ENCODE assay signal across 9 cellular contexts in the genomic region with DNA sequence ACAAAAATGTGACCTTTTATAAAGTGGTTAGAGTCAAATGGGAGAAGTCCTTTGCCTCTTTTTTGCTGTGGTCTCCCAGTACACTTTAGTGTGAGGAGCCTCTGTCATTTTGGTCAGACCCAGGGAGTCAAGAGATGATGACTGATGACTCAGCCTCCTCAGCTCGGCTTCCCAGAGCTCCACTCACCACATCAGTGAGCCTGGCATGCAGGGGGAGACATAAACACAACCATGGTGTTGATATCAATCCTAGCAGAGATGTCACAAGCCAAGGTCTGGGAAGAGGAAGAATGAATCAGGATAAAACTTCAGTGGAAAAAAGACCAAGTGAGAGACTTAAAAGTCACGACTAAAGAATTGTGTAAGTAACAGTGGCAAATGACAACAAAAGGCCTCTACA. TPM values are rescaled to one million over a fixed set of nuclear protein-coding genes. Genes with fewer than 3 reads are reported as not detected.
DNase-seq lines count a peak whose midpoint lies in the region; ATAC-seq and TF ChIP-seq lines count a peak whose summit lies in the region.
"Had no signal": no experiment of that assay in that cellular context is flagged by ENCODE, and none has a peak within 500 bp of the region (broad histone marks: within the 10 kb centered on the region; RNA-seq: fewer than 3 reads in every experiment).

No MANE protein-coding gene starts in this region.

- H3K36me3 ChIP-seq in MG63: no peaks in the 10 kb centered on the region

- H3K4me3 Mint-ChIP-seq in chondrocyte (ENCODE audit: unreplicated experiment): peak overlapping the region; percentile 21

- no peaks in the 10 kb centered on the region for H3K27me3 ChIP-seq in MG63

- H3K9me3 Mint-ChIP-seq in chondrocyte (ENCODE audit: low read depth): peaks cover 12% of the 10 kb centered on the region

- peaks cover 53% of the 10 kb centered on the region for H3K4me1 Mint-ChIP-seq in chondrocyte (ENCODE audit: low read depth)

- no peak overlapping the region for H3K4me3 ChIP-seq in MG63

- DNase-seq in DMS53 treated with DMSO at 0.1 percent for 48 hours (lab: John Stamatoyannopoulos, UW; ENCODE audit: unreplicated experiment) (peak; percentile 56), MG63 (peak; percentile 95), chondrocyte (ENCODE audit: low spot score) (no peak), myocyte (ENCODE audit: low read depth) (peak; percentile 97), activated gamma-delta T cell treated with Interleukin-2 at 50 U/mL for 16 hours (no peak), NCI-H526 treated with DMSO at 0.1 percent for 48 hours (lab: John Stamatoyannopoulos, UW) (no peak)
- DNase-seq: head of caudate nucleus had no signal

- ATAC-seq in HG03342 (IDR thresholded peaks at IDR 0.05; ENCODE audit: unreplicated experiment) (no peak), HG02571 (IDR thresholded peaks at IDR 0.05; ENCODE audit: unreplicated experiment) (no peak)

- H3K27ac Mint-ChIP-seq in chondrocyte (ENCODE audit: unreplicated experiment): peak overlapping the region; percentile 96

- H3K27me3 Mint-ChIP-seq in chondrocyte (ENCODE audit: low read depth): no peaks in the 10 kb centered on the region

- H3K36me3 Mint-ChIP-seq in chondrocyte (ENCODE audit: low read depth): peaks cover 3% of the 10 kb centered on the region

- TF ChIP-seq CTCF in chondrocyte (IDR thresholded peaks at IDR 0.05): peak; percentile 65

- H3K9me3 ChIP-seq in MG63: no peaks in the 10 kb centered on the region

RNA-seq across cellular contexts. Expression of a gene that starts 50.1 kb away (rescaled TPM):
- 27.1 and 35.8 TPM in 2 replicates for total RNA-seq in MG63 (2014; rRNA removed; shearing (Covaris generic); ENCODE audit: low replicate concordance)
- 14.8 to 16.1 TPM (median 15.5 TPM) in 3 replicates for total RNA-seq in chondrocyte
- 17.7 and 22.1 TPM in 2 replicates for total RNA-seq in myocyte
- polyA plus RNA-seq in myocyte (2012): 9.4 TPM

Comparison
In these comparisons a context has a peak if more than half of its experiments do, and no peak if none do; other contexts are left out.
1. DNase-seq: peak in DMS53 treated with DMSO at 0.1 percent for 48 hours (single experiment), MG63 (single experiment) and myocyte (single experiment); none in chondrocyte (single experiment), activated gamma-delta T cell treated with Interleukin-2 at 50 U/mL for 16 hours (single experiment) and NCI-H526 treated with DMSO at 0.1 percent for 48 hours (single experiment).